Comparison of ENCODE assay signal across 8 cellular contexts in the genomic region with DNA sequence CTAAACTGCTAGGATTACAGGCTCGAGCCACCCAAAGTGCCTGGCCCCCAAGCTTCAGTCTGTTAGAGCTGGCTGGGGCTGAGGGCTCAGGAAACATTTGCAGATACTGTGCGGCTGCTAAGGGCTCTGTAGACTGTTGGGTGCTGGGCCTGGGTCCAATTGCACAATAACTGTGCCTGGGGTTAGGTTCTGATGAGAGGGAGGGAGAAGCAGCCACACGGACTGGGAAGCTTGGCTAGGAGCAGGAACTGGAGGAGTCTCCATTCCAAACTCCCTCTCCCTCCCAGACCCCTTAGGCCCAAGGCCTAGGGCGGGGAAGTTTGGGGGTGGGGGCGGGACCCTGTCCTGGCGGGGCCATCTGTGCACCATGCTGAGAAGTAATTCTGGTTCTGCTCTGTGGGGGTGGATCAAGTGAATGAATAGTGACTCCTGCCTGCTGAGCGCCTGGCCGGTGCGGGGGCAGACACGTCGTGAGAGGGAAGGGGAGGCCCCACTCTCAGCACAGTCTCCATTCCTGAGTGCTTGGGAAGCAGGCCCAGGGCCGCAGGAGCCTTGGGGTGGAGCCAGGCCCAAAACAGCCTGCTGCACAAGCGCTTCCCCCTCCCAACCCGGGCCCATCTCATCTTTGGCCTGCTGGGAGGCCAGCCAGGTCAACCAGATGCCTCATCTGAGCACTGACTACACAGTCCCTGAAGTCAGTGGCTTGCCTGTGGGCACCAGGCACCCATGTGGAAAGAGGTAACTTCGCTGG. TPM values are rescaled to one million over a fixed set of nuclear protein-coding genes. Genes with fewer than 3 reads are reported as not detected.
DNase-seq lines count a peak whose midpoint lies in the region; ATAC-seq and TF ChIP-seq lines count a peak whose summit lies in the region.

No MANE protein-coding gene starts in this region.

- peaks cover 72% of the 10 kb centered on the region for H3K27me3 Mint-ChIP-seq in brain
- H3K27me3 Mint-ChIP-seq in stimulated activated memory B cell treated with anti-CD40 and anti-IgM and Interleukin-4, amounts not matched to agents 10 μg/mL and 1 μg/mL and 100 μg/mL, for 72 hours, result peaks cover 68% of the 10 kb centered on the region

- CTCF ChIA-PET in AG04449 (lab: Yijun Ruan, JAX), result interaction anchor here (0.7 to 3.7 kb wide), 7 partner anchors 10 to 238 kb away, joined by 3 to 20 read pairs (median 3); no protein-coding TSS in a partner anchor

- H3K27ac Mint-ChIP-seq in brain, result peak overlapping the region; percentile 76 to 97 (median 92)
- no peak overlapping the region for H3K27ac Mint-ChIP-seq in stimulated activated memory B cell treated with anti-CD40 and anti-IgM and Interleukin-4, amounts not matched to agents 10 μg/mL and 1 μg/mL and 100 μg/mL, for 72 hours

- no peak for ATAC-seq in stimulated activated memory B cell treated with anti-CD40 and anti-IgM and Interleukin-4, amounts not matched to agents 10 μg/mL and 1 μg/mL and 100 μg/mL, for 72 hours

- TF ChIP-seq CTCF in AG04449 (IDR thresholded peaks at IDR 0.05; ENCODE audit: insufficient read depth, low read length, missing control alignments) (no peak), brain (conservative IDR thresholded peaks at IDR 0.05) (no peak)

- no peaks in the 10 kb centered on the region for H3K36me3 Mint-ChIP-seq in brain
- H3K36me3 Mint-ChIP-seq in stimulated activated memory B cell treated with anti-CD40 and anti-IgM and Interleukin-4, amounts not matched to agents 10 μg/mL and 1 μg/mL and 100 μg/mL, for 72 hours, result peaks cover 6% of the 10 kb centered on the region

- peak overlapping the region; percentile 80 to 88 (median 83) for H3K4me3 Mint-ChIP-seq in brain
- H3K4me3 Mint-ChIP-seq in stimulated activated memory B cell treated with anti-CD40 and anti-IgM and Interleukin-4, amounts not matched to agents 10 μg/mL and 1 μg/mL and 100 μg/mL, for 72 hours, result peak overlapping the region; percentile 29

- H3K4me1 ChIP-seq in HUES6 (ENCODE audit: control insufficient read depth, insufficient read depth, low read length), result peaks cover 42% of the 10 kb centered on the region

- POLR2A ChIA-PET in AG04449 (lab: Yijun Ruan, JAX), result no interaction called here

- peaks cover 3% of the 10 kb centered on the region; the same call in 1 of the 2 replicates for H3K9me3 ChIP-seq in HUES6 (ENCODE audit: control insufficient read depth, insufficient read depth, low read depth, low read length)

- H3K9me3 Mint-ChIP-seq in brain, result peaks cover 2 to 13% (median 10%) of the 10 kb centered on the region in 5 experiments
- H3K9me3 Mint-ChIP-seq in stimulated activated memory B cell treated with anti-CD40 and anti-IgM and Interleukin-4, amounts not matched to agents 10 μg/mL and 1 μg/mL and 100 μg/mL, for 72 hours, result peaks cover 4% of the 10 kb centered on the region

- peaks cover 59% of the 10 kb centered on the region for H3K4me1 Mint-ChIP-seq in brain
- peaks cover 9% of the 10 kb centered on the region for H3K4me1 Mint-ChIP-seq in stimulated activated memory B cell treated with anti-CD40 and anti-IgM and Interleukin-4, amounts not matched to agents 10 μg/mL and 1 μg/mL and 100 μg/mL, for 72 hours

- H3K36me3 ChIP-seq in HUES6 (ENCODE audit: control insufficient read depth, insufficient read depth, low read length), result 0 out of 2 replicates have a peak, but pooled peaks cover 3% of the 10 kb centered on the region

- H3K4me3 ChIP-seq in AG04449 (ENCODE audit: low read depth, low read length), result peak overlapping the region; percentile 59
- H3K4me3 ChIP-seq in HUES6 (ENCODE audit: low read depth, low read length), result peak overlapping the region; percentile 68

- peak overlapping the region; percentile 64 for H3K9ac ChIP-seq in HUES6 (ENCODE audit: low read length)

- H3K27me3 ChIP-seq in HUES6 (ENCODE audit: control insufficient read depth, insufficient read depth, low read length), result peaks cover 23% of the 10 kb centered on the region

- DNase-seq in AG04449 (ENCODE audit: low read depth, low spot score), result peak; percentile 59
- peak; percentile 84 for DNase-seq in iris pigment epithelial cell (ENCODE audit: low read depth)
- DNase-seq in GF-D8 (lab: John Stamatoyannopoulos, UW), result no peak
- DNase-seq in activated CD8-positive, alpha-beta memory T cell treated with anti-CD3 and anti-CD28 coated beads, Interleukin-2, amount 50 U/mL, for 48 hours, result no peak
- DNase-seq in stimulated activated CD4-positive, alpha-beta T cell treated with anti-CD3 and anti-CD28 coated beads, Interleukin-1b, Interleukin-23, amount 100 ng/mL, for 48 hours, result no peak

- H3K27ac ChIP-seq in HUES6 (ENCODE audit: low read depth, low read length), result peak overlapping the region; percentile 55; the same call in 1 of the 2 replicates

RNA-seq across cellular contexts. Expression of a gene that starts 1.5 kb away (rescaled TPM):
- polyA plus RNA-seq in brain (ENCODE audit: insufficient read depth, low read depth, low replicate concordance), result 146 TPM

Comparison
In these comparisons a context has a peak if more than half of its experiments do, and no peak if none do; other contexts are left out.
1. DNase-seq: peak in AG04449 (single experiment) and iris pigment epithelial cell (single experiment); none in GF-D8 (single experiment), activated CD8-positive, alpha-beta memory T cell treated with anti-CD3 and anti-CD28 coated beads, Interleukin-2, amount 50 U/mL, for 48 hours (single experiment) and stimulated activated CD4-positive, alpha-beta T cell treated with anti-CD3 and anti-CD28 coated beads, Interleukin-1b, Interleukin-23, amount 100 ng/mL, for 48 hours (single experiment).